ENCODE assay signal across 19 cellular contexts in the genomic region with DNA sequence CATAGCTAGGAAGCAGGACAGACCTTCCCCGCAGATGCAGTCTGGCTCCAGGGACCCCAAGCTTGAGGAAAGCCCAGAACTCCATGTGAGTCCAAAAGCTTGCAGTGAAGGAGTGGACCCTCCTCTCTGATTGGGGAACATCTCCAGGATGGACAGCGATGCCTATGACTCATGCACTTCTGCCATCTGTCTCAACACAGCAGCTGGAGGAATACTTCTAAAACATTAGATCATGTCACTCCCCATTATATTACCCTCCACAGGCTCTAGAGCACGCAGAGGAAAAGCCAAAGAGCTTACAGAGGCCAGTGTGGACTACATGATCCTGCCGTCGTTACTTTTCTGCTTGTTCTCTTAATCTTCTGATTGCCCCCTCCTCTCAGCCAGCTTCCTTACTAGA.
A peak's percentile ranks its signal among the peaks of the same experiment; 100 is the strongest.
DNase-seq lines count a peak whose midpoint lies in the region; ATAC-seq and TF ChIP-seq lines count a peak whose summit lies in the region.
"Had no signal": no experiment of that assay in that cellular context is flagged by ENCODE, and none has a peak within 500 bp of the region (broad histone marks: within the 10 kb centered on the region; RNA-seq: fewer than 3 reads in every experiment).

No MANE protein-coding gene starts in this region.

- H3K9me3 ChIP-seq in RWPE2 (ENCODE audit: severe bottlenecking) (no peaks in the 10 kb centered on the region), right lobe of liver (no peaks in the 10 kb centered on the region)

- intact Hi-C loops in right lobe of liver (cut with DNase I): no loop called here

- no peaks in the 10 kb centered on the region for H3K4me1 ChIP-seq in RWPE2 (ENCODE audit: insufficient read depth, poor library complexity, severe bottlenecking)
- peaks cover 0 to 22% (median 6%) of the 10 kb centered on the region in 4 donors for H3K4me1 ChIP-seq in right lobe of liver

- ATAC-seq in RWPE2 (ENCODE audit: low read depth): 0 out of 3 replicates have a peak, but pooled peaks have one; percentile 14
- no peak for ATAC-seq in HG03039 (IDR thresholded peaks at IDR 0.05; ENCODE audit: unreplicated experiment)
- ATAC-seq in HG03097 (IDR thresholded peaks at IDR 0.05; ENCODE audit: low FRiP score, unreplicated experiment): no peak
- ATAC-seq in right lobe of liver: no peak
- ATAC-seq: activated CD4-positive, CD25-positive, alpha-beta regulatory T cell treated with anti-CD3 and anti-CD28 coated beads, Interleukin-2, amount 50 U/mL, for 24 hours; activated CD8-positive, alpha-beta memory T cell treated with anti-CD3 and anti-CD28 coated beads, Interleukin-2, amount 10 ng/mL, durations not matched to agents 7 days and 5 days; HCT116; natural killer cell treated with Interleukin-12 subunit alpha and Interleukin-12 subunit beta and Interleukin-15 and Interleukin-18, amount 100 ng/mL, for 72 hours; stimulated activated effector memory CD8-positive, alpha-beta T cell treated with anti-CD3 and anti-CD28 coated beads, Interleukin-12 subunit alpha, Interleukin-12 subunit beta, amount 100 ng/mL, for 72 hours had no signal

- H3K36me3 ChIP-seq in RWPE2 (ENCODE audit: low read depth) (no peaks in the 10 kb centered on the region), right lobe of liver (no peaks in the 10 kb centered on the region)

- DNase-seq in COLO668 (lab: John Stamatoyannopoulos, UW; ENCODE audit: unreplicated experiment): peak; percentile 56
- peak; percentile 87 for DNase-seq in DMS53 treated with DMSO at 0.1 percent for 48 hours (lab: John Stamatoyannopoulos, UW; ENCODE audit: unreplicated experiment)
- no peak for DNase-seq in RWPE2 (ENCODE audit: low spot score)
- peak; percentile 19 for DNase-seq in hepatic stellate cell (ENCODE audit: low spot score)
- DNase-seq in right lobe of liver: no peak
- no peak for DNase-seq in NOMO-1 (lab: John Stamatoyannopoulos, UW; ENCODE audit: unreplicated experiment in 2 of 2)
- DNase-seq: activated CD8-positive, alpha-beta memory T cell treated with anti-CD3 and anti-CD28 coated beads, Interleukin-2, amount 10 ng/mL, durations not matched to agents 7 days and 5 days; Calu3; head of caudate nucleus; NCI-H1105 treated with DMSO at 0.1 percent for 48 hours; T1000 had no signal

- no peak for TF ChIP-seq POLR2A in right lobe of liver (IDR thresholded peaks at IDR 0.05)

- H3K27me3 ChIP-seq in RWPE2 (ENCODE audit: insufficient read depth, poor library complexity, severe bottlenecking) (no peaks in the 10 kb centered on the region), right lobe of liver (no peaks in the 10 kb centered on the region)

- H3K4me3 ChIP-seq in RWPE2 (ENCODE audit: severe bottlenecking): no peak overlapping the region
- H3K4me3 ChIP-seq in right lobe of liver: no peak overlapping the region
- H3K4me3 ChIP-seq: SK-N-MC had no signal

- 92% methylated on average over 3 of the region's 5 CpGs for WGBS in right lobe of liver (ENCODE audit: insufficient coverage, low coverage, low lambda C conversion rate, missing lambda C conversion rate)

- TF ChIP-seq CTCF in RWPE2 (IDR thresholded peaks at IDR 0.05; ENCODE audit: poor library complexity, severe bottlenecking): no peak
- no peak for TF ChIP-seq CTCF in right lobe of liver (IDR thresholded peaks at IDR 0.05)

- no peak overlapping the region for H3K27ac ChIP-seq in RWPE2 (ENCODE audit: poor library complexity, severe bottlenecking)
- H3K27ac ChIP-seq in right lobe of liver: no peak overlapping the region
- H3K27ac ChIP-seq: KMS-11, SK-N-MC had no signal

Comparison
In these comparisons a context has a peak if more than half of its experiments do, and no peak if none do; other contexts are left out.
1. DNase-seq: peak in COLO668 (single experiment), DMS53 treated with DMSO at 0.1 percent for 48 hours (single experiment) and hepatic stellate cell (single experiment); none in RWPE2 (single experiment), right lobe of liver (0 of 3) and NOMO-1 (0 of 2).